Comparison of ENCODE assay signal across 8 cellular contexts in the genomic region with DNA sequence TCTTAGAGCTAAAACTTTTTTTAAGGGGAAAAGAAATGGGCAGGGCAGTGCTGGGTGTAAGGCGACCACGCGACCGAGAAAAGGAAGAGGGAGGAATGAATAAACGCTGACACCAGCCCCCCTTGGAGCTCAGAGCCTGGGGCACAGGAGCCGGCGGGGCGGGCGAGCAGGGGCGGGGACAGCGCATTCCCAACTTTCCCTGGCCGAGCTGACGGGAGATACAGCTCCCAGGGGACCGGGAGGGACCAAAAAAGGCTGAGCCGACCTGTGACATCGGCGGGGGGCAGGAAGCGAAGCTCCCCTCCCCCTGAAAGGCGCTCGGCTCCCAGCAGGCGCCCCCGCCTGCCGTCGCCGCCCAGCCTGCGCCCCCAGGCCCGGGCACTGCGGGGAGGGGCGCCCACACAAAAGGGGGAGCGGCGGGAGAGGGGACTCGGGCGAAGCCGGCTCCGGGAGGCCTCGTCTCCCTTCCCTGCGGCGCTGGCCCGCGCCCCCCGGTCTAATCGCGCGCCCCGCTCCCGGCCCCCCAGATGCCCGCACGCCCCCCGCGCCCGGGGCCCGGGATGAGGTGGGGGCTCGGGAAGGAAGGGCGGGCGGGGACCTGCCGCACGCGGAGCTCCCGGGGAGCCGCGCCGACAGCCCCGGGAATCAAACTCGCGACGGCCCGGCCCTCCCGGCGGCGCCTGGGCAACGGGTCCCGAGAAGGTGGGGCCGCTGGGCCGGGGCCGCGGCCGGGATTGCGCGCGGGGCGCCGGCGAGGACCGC. TPM values are rescaled to one million over a fixed set of nuclear protein-coding genes. Genes with fewer than 3 reads are reported as not detected.
DNase-seq lines count a peak whose midpoint lies in the region; ATAC-seq and TF ChIP-seq lines count a peak whose summit lies in the region.

No MANE protein-coding gene starts in this region.

- H3K27ac Mint-ChIP-seq in CD4-positive, CD25-positive, alpha-beta regulatory T cell: peak overlapping the region in 1 of 3 donors; percentile 67
- no peak overlapping the region for H3K27ac Mint-ChIP-seq in memory B cell

- H3K9ac ChIP-seq in endocrine pancreas (ENCODE audit: control insufficient read depth, insufficient read depth, low read length): peak overlapping the region; percentile 72

- TF ChIP-seq CTCF in RWPE2 (IDR thresholded peaks at IDR 0.05; ENCODE audit: poor library complexity, severe bottlenecking): no peak
- TF ChIP-seq CTCF in tibial artery (IDR thresholded peaks at IDR 0.05): no peak

- H3K9me3 ChIP-seq in CD4-positive, CD25-positive, alpha-beta regulatory T cell (ENCODE audit: control insufficient read depth in 2 of 2, low read length in 2 of 2): no peaks in the 10 kb centered on the region
- H3K9me3 ChIP-seq in RWPE2 (ENCODE audit: severe bottlenecking) (no peaks in the 10 kb centered on the region), endocrine pancreas (ENCODE audit: control insufficient read depth, low read length) (no peaks in the 10 kb centered on the region), tibial artery (no peaks in the 10 kb centered on the region)

- H3K4me1 Mint-ChIP-seq in CD4-positive, CD25-positive, alpha-beta regulatory T cell: peaks cover 0 to 30% (median 18%) of the 10 kb centered on the region in 4 donors
- peaks cover 34% of the 10 kb centered on the region for H3K4me1 Mint-ChIP-seq in memory B cell

- H3K4me3 ChIP-seq in CD4-positive, CD25-positive, alpha-beta regulatory T cell (ENCODE audit: low read depth, low read length): no peak overlapping the region
- H3K4me3 ChIP-seq in RWPE2 (ENCODE audit: severe bottlenecking) (peak overlapping the region; percentile 92), endocrine pancreas (ENCODE audit: control insufficient read depth, insufficient read depth, low read length) (peak overlapping the region; percentile 64), tibial artery (peak overlapping the region; percentile 88 to 92)

- H3K27me3 Mint-ChIP-seq in CD4-positive, CD25-positive, alpha-beta regulatory T cell: peaks cover 60% of the 10 kb centered on the region
- H3K27me3 Mint-ChIP-seq in memory B cell: peaks cover 35% of the 10 kb centered on the region

- no peak overlapping the region for H3K27ac ChIP-seq in CD4-positive, CD25-positive, alpha-beta regulatory T cell (ENCODE audit: insufficient read depth, low read length, poor library complexity, severe bottlenecking)
- peak overlapping the region; percentile 96 for H3K27ac ChIP-seq in RWPE2 (ENCODE audit: poor library complexity, severe bottlenecking)
- H3K27ac ChIP-seq in tibial artery: peak overlapping the region; percentile 98 to 99

- no peak for DNase-seq in CD4-positive, CD25-positive, alpha-beta regulatory T cell
- DNase-seq in RWPE2 (ENCODE audit: low spot score): no peak
- DNase-seq in memory B cell (ENCODE audit: low spot score in 2 of 2): no peak
- DNase-seq in tibial artery: peak; percentile 82 to 94
- no peak for DNase-seq in CD1c-positive myeloid dendritic cell (ENCODE audit: extremely low spot score)

- ATAC-seq in CD4-positive, CD25-positive, alpha-beta regulatory T cell (ENCODE audit: low read depth in 2 of 2): no peak
- peak; percentile 4 for ATAC-seq in HG02610 (IDR thresholded peaks at IDR 0.05; ENCODE audit: unreplicated experiment)
- ATAC-seq in RWPE2 (ENCODE audit: low read depth): peak; percentile 49
- ATAC-seq in memory B cell (ENCODE audit: low read depth): no peak
- ATAC-seq in GM18870 (IDR thresholded peaks at IDR 0.05; ENCODE audit: unreplicated experiment): no peak

- peaks cover 0 to 4% (median 0%) of the 10 kb centered on the region in 7 donors for H3K9me3 Mint-ChIP-seq in CD4-positive, CD25-positive, alpha-beta regulatory T cell
- H3K9me3 Mint-ChIP-seq in memory B cell: peaks cover 2% of the 10 kb centered on the region

- intact Hi-C loops in tibial artery (cut with DNase I; ENCODE audit: low total_unique reads): loop anchor here (2.0 to 5.0 kb wide), 2 partner anchors 30 to 82 kb away; no protein-coding TSS in a partner anchor

- peak overlapping the region in 3 of 4 donors; percentile 71 to 82 (median 80) for H3K4me3 Mint-ChIP-seq in CD4-positive, CD25-positive, alpha-beta regulatory T cell
- H3K4me3 Mint-ChIP-seq in memory B cell: peak overlapping the region; percentile 55

- H3K36me3 ChIP-seq in CD4-positive, CD25-positive, alpha-beta regulatory T cell (ENCODE audit: control insufficient read depth, insufficient read depth, low read length): no peaks in the 10 kb centered on the region
- H3K36me3 ChIP-seq in RWPE2 (ENCODE audit: low read depth) (no peaks in the 10 kb centered on the region), endocrine pancreas (ENCODE audit: control insufficient read depth, insufficient read depth, low read length) (no peaks in the 10 kb centered on the region), tibial artery (no peaks in the 10 kb centered on the region)

- H3K36me3 Mint-ChIP-seq in CD4-positive, CD25-positive, alpha-beta regulatory T cell: no peaks in the 10 kb centered on the region
- peaks cover 2% of the 10 kb centered on the region for H3K36me3 Mint-ChIP-seq in memory B cell

- H3K4me1 ChIP-seq in CD4-positive, CD25-positive, alpha-beta regulatory T cell (ENCODE audit: control insufficient read depth, insufficient read depth, low read length, poor library complexity, severe bottlenecking): peaks cover 25% of the 10 kb centered on the region
- H3K4me1 ChIP-seq in RWPE2 (ENCODE audit: insufficient read depth, poor library complexity, severe bottlenecking) (peaks cover 37% of the 10 kb centered on the region), endocrine pancreas (ENCODE audit: control insufficient read depth, insufficient read depth, low read length) (peaks cover 3% of the 10 kb centered on the region), tibial artery (peaks cover 0 to 54% (median 47%) of the 10 kb centered on the region in 4 donors)

- peaks cover 14% of the 10 kb centered on the region for H3K27me3 ChIP-seq in CD4-positive, CD25-positive, alpha-beta regulatory T cell (ENCODE audit: control insufficient read depth, insufficient read depth, low read length)
- H3K27me3 ChIP-seq in RWPE2 (ENCODE audit: insufficient read depth, poor library complexity, severe bottlenecking) (no peaks in the 10 kb centered on the region), endocrine pancreas (ENCODE audit: control insufficient read depth, insufficient read depth, low read length) (no peaks in the 10 kb centered on the region), tibial artery (no peaks in the 10 kb centered on the region)

RNA-seq across cellular contexts. Expression of a gene that starts 0.6 kb away (rescaled TPM):
- not detected for total RNA-seq in CD4-positive, CD25-positive, alpha-beta regulatory T cell
- polyA plus RNA-seq in CD4-positive, CD25-positive, alpha-beta regulatory T cell: not detected

RNA-seq across cellular contexts. Expression of a gene that starts 33.5 kb away (rescaled TPM):
- total RNA-seq in CD4-positive, CD25-positive, alpha-beta regulatory T cell: 50.9 TPM
- 10 to 100 TPM; 44.6 to 51.3 (median 48.1) TPM for polyA plus RNA-seq in CD4-positive, CD25-positive, alpha-beta regulatory T cell

RNA-seq across cellular contexts. Expression of a gene that starts 52.4 kb away (rescaled TPM):
- total RNA-seq in CD4-positive, CD25-positive, alpha-beta regulatory T cell: 114 TPM
- 10 to 100 TPM; 46.1 to 51.9 (median 49.7) TPM for polyA plus RNA-seq in CD4-positive, CD25-positive, alpha-beta regulatory T cell

Comparison
In these comparisons a context has a peak if more than half of its experiments do, and no peak if none do; other contexts are left out.
1. ATAC-seq: peak in HG02610 (single experiment) and RWPE2 (single experiment); none in CD4-positive, CD25-positive, alpha-beta regulatory T cell (0 of 2), memory B cell (single experiment) and GM18870 (single experiment).
2. DNase-seq: peak in tibial artery (2 of 2); none in CD4-positive, CD25-positive, alpha-beta regulatory T cell (0 of 3), RWPE2 (single experiment), memory B cell (0 of 2) and CD1c-positive myeloid dendritic cell (single experiment).